In the genomic region with DNA sequence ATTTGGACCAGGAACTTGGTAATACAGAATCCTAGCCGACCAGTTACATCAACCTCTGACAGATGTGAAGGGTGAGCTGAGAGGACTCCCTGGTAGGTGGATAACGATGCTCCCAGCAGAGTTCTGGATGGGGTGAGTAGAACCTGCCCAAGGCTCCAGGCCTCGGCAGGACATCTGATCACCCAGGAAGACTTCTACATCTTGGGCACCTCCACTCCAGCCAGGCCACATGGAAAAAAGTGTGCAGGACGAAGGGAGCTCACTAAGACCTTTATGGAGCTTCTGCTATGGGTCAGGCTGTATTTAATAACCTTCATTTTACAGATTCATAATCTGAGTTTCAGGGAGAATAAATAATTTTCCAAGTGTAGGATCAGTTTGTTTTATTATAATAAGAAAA, we compare ENCODE assay signal across 37 cellular contexts.
"Had no signal": no experiment of that assay in that cellular context is flagged by ENCODE, and none has a peak within 500 bp of the region (broad histone marks: within the 10 kb centered on the region; RNA-seq: fewer than 3 reads in every experiment).

No MANE protein-coding gene starts in this region.

- H3K36me3 ChIP-seq: adrenal gland, ascending aorta, brain microvascular endothelial cell, breast epithelium, cardiac muscle cell had no signal

- ATAC-seq: activated naive CD4-positive, alpha-beta T cell treated with anti-CD3 and anti-CD28 coated beads, Interleukin-2, amount 50 U/mL, for 72 hours; activated naive CD8-positive, alpha-beta T cell treated with anti-CD3 and anti-CD28 coated beads, Interleukin-2, amount 50 U/mL, for 24 hours; activated T-cell treated with anti-CD3 and anti-CD28 coated beads, Interleukin-2, amount 50 U/mL, for 4 hours; activated T-cell treated with anti-CD3 and anti-CD28 coated beads, Interleukin-2, amount 50 U/mL, for 72 hours; activated T-helper 17 cell treated with anti-CD3 and anti-CD28 coated beads, Interleukin-2, amount 50 U/mL, for 72 hours; body of pancreas had no signal

- H3K9me3 Mint-ChIP-seq: activated naive CD4-positive, alpha-beta T cell treated with anti-CD3 and anti-CD28 coated beads for 36 hours; activated naive CD4-positive, alpha-beta T cell treated with anti-CD3 and anti-CD28 coated beads, Interleukin-2, amount 50 U/mL, for 24 hours; activated naive CD8-positive, alpha-beta T cell treated with anti-CD3 and anti-CD28 coated beads for 36 hours; activated naive CD8-positive, alpha-beta T cell treated with anti-CD3 and anti-CD28 coated beads, Interleukin-2, amount 50 U/mL, for 24 hours; activated T-cell treated with anti-CD3 and anti-CD28 coated beads, Interleukin-2, amount 50 U/mL, for 24 hours; activated T-cell treated with anti-CD3 and anti-CD28 coated beads, Interleukin-2, amount 50 U/mL, for 72 hours; activated T-helper 17 cell treated with anti-CD3 and anti-CD28 coated beads, Interleukin-2, amount 50 U/mL, for 72 hours; activated T-helper 2 cell treated with anti-CD3 and anti-CD28 coated beads, Interferon-gamma antibody, Interleukin-2, Interleukin-4, amounts not matched to agents 10 μg/mL and 5 μg/mL and 100 μg/mL, durations not matched to agents 14 hours and 24 hours and 36 hours; brain; central memory CD8-positive, alpha-beta T cell had no signal

- H3K4me3 ChIP-seq: adrenal gland, ascending aorta, body of pancreas, breast epithelium, cardiac muscle cell had no signal

- DNase-seq: activated effector memory CD4-positive, alpha-beta T cell treated with anti-CD3 and anti-CD28 coated beads, Interleukin-2, amount 50 U/mL, for 16 hours; activated effector memory CD4-positive, alpha-beta T cell treated with Interleukin-2 at 50 U/mL for 16 hours; activated gamma-delta T cell; activated gamma-delta T cell treated with Interleukin-2 at 50 U/mL for 16 hours; activated naive CD4-positive, alpha-beta T cell; activated naive CD4-positive, alpha-beta T cell treated with anti-CD3 and anti-CD28 coated beads for 36 hours; activated naive CD4-positive, alpha-beta T cell treated with anti-CD3 and anti-CD28 coated beads, Interleukin-2, amount 10 ng/mL, durations not matched to agents 7 days and 5 days; activated naive CD4-positive, alpha-beta T cell treated with anti-CD3 and anti-CD28 coated beads, Interleukin-2, amount 50 U/mL, for 16 hours; activated naive CD4-positive, alpha-beta T cell treated with Interleukin-2 at 50 U/mL for 16 hours; activated naive CD8-positive, alpha-beta T cell treated with anti-CD3 and anti-CD28 coated beads for 36 hours; activated naive CD8-positive, alpha-beta T cell treated with anti-CD3 and anti-CD28 coated beads, Interleukin-2, amount 10 ng/mL, durations not matched to agents 7 days and 5 days; activated naive CD8-positive, alpha-beta T cell treated with anti-CD3 and anti-CD28 coated beads, Interleukin-2, amount 50 U/mL, for 24 hours; activated T-cell treated with anti-CD3 and anti-CD28 coated beads, Interleukin-2, amount 50 U/mL, for 24 hours; activated T-cell treated with anti-CD3 and anti-CD28 coated beads, Interleukin-2, amount 50 U/mL, for 4 hours; activated T-cell treated with anti-CD3 and anti-CD28 coated beads, Interleukin-2, amount 50 U/mL, for 48 hours; activated T-cell treated with anti-CD3 and anti-CD28 coated beads, Interleukin-2, amount 50 U/mL, for 72 hours; adrenal gland; amniotic stem cell; amygdala; anterior cingulate cortex; aorta; body of pancreas; brain microvascular endothelial cell; caudate nucleus; central memory CD4-positive, alpha-beta T cell; cerebellar nuclear complex had no signal

- H3K27me3 Mint-ChIP-seq: activated naive CD4-positive, alpha-beta T cell treated with anti-CD3 and anti-CD28 coated beads, Interleukin-2, amount 10 ng/mL, durations not matched to agents 7 days and 5 days; activated naive CD4-positive, alpha-beta T cell treated with anti-CD3 and anti-CD28 coated beads, Interleukin-2, amount 50 U/mL, for 24 hours; activated naive CD8-positive, alpha-beta T cell; activated naive CD8-positive, alpha-beta T cell treated with anti-CD3 and anti-CD28 coated beads for 36 hours; activated naive CD8-positive, alpha-beta T cell treated with anti-CD3 and anti-CD28 coated beads, Interleukin-2, amount 10 ng/mL, durations not matched to agents 7 days and 5 days; activated naive CD8-positive, alpha-beta T cell treated with anti-CD3 and anti-CD28 coated beads, Interleukin-2, amount 50 U/mL, for 24 hours; activated T-cell treated with anti-CD3 and anti-CD28 coated beads, Interleukin-2, amount 50 U/mL, for 24 hours; activated T-helper 17 cell treated with anti-CD3 and anti-CD28 coated beads, Interleukin-2, amount 50 U/mL, for 72 hours; central memory CD8-positive, alpha-beta T cell had no signal

- H3K4me3 Mint-ChIP-seq: activated naive CD4-positive, alpha-beta T cell treated with anti-CD3 and anti-CD28 coated beads for 36 hours; activated naive CD4-positive, alpha-beta T cell treated with anti-CD3 and anti-CD28 coated beads, Interleukin-2, amount 10 ng/mL, durations not matched to agents 7 days and 5 days; activated naive CD4-positive, alpha-beta T cell treated with anti-CD3 and anti-CD28 coated beads, Interleukin-2, amount 50 U/mL, for 24 hours; activated naive CD8-positive, alpha-beta T cell; activated naive CD8-positive, alpha-beta T cell treated with anti-CD3 and anti-CD28 coated beads for 36 hours; activated naive CD8-positive, alpha-beta T cell treated with anti-CD3 and anti-CD28 coated beads, Interleukin-2, amount 10 ng/mL, durations not matched to agents 7 days and 5 days; activated naive CD8-positive, alpha-beta T cell treated with anti-CD3 and anti-CD28 coated beads, Interleukin-2, amount 50 U/mL, for 24 hours; activated T-cell treated with anti-CD3 and anti-CD28 coated beads, Interleukin-2, amount 50 U/mL, for 24 hours; activated T-cell treated with anti-CD3 and anti-CD28 coated beads, Interleukin-2, amount 50 U/mL, for 4 hours; activated T-cell treated with anti-CD3 and anti-CD28 coated beads, Interleukin-2, amount 50 U/mL, for 72 hours; activated T-helper 1 cell treated with anti-CD3 and anti-CD28 coated beads, Interleukin-12 subunit alpha, Interleukin-12 subunit beta, Interleukin-2, Interleukin-4 antibody, amounts not matched to agents 30 ng/mL and 10 ng/mL and 1 ng/mL, durations not matched to agents 14 hours and 24 hours and 36 hours; activated T-helper 17 cell treated with anti-CD3 and anti-CD28 coated beads, Interleukin-2, amount 50 U/mL, for 72 hours; brain; central memory CD8-positive, alpha-beta T cell had no signal

- H3K4me1 Mint-ChIP-seq: brain had no signal

- H3K36me3 Mint-ChIP-seq: activated naive CD4-positive, alpha-beta T cell treated with anti-CD3 and anti-CD28 coated beads, Interleukin-2, amount 10 ng/mL, durations not matched to agents 7 days and 5 days; activated naive CD4-positive, alpha-beta T cell treated with anti-CD3 and anti-CD28 coated beads, Interleukin-2, amount 50 U/mL, for 24 hours; activated naive CD8-positive, alpha-beta T cell; activated naive CD8-positive, alpha-beta T cell treated with anti-CD3 and anti-CD28 coated beads for 36 hours; activated naive CD8-positive, alpha-beta T cell treated with anti-CD3 and anti-CD28 coated beads, Interleukin-2, amount 10 ng/mL, durations not matched to agents 7 days and 5 days; brain had no signal

- H3K27me3 ChIP-seq: adrenal gland, ascending aorta, body of pancreas, brain microvascular endothelial cell, breast epithelium, cardiac muscle cell had no signal

- H3K9me3 ChIP-seq: adrenal gland, ascending aorta, body of pancreas, breast epithelium had no signal

- H3K4me1 ChIP-seq: adrenal gland, ascending aorta, body of pancreas, breast epithelium had no signal

- H3K27ac Mint-ChIP-seq: activated naive CD4-positive, alpha-beta T cell treated with anti-CD3 and anti-CD28 coated beads for 36 hours; activated naive CD4-positive, alpha-beta T cell treated with anti-CD3 and anti-CD28 coated beads, Interleukin-2, amount 10 ng/mL, durations not matched to agents 7 days and 5 days; activated naive CD4-positive, alpha-beta T cell treated with anti-CD3 and anti-CD28 coated beads, Interleukin-2, amount 50 U/mL, for 24 hours; activated naive CD4-positive, alpha-beta T cell treated with anti-CD3 and anti-CD28 coated beads, Interleukin-2, amount 50 U/mL, for 72 hours; activated naive CD8-positive, alpha-beta T cell; activated naive CD8-positive, alpha-beta T cell treated with anti-CD3 and anti-CD28 coated beads for 36 hours; activated naive CD8-positive, alpha-beta T cell treated with anti-CD3 and anti-CD28 coated beads, Interleukin-2, amount 10 ng/mL, durations not matched to agents 7 days and 5 days; activated naive CD8-positive, alpha-beta T cell treated with anti-CD3 and anti-CD28 coated beads, Interleukin-2, amount 50 U/mL, for 24 hours; activated T-cell treated with anti-CD3 and anti-CD28 coated beads, Interleukin-2, amount 50 U/mL, for 24 hours; activated T-cell treated with anti-CD3 and anti-CD28 coated beads, Interleukin-2, amount 50 U/mL, for 72 hours; activated T-helper 1 cell treated with anti-CD3 and anti-CD28 coated beads, Interleukin-12 subunit alpha, Interleukin-12 subunit beta, Interleukin-2, Interleukin-4 antibody, amounts not matched to agents 30 ng/mL and 10 ng/mL and 1 ng/mL, durations not matched to agents 14 hours and 24 hours and 36 hours; activated T-helper 17 cell treated with anti-CD3 and anti-CD28 coated beads, Interleukin-2, amount 50 U/mL, for 72 hours; activated T-helper 2 cell treated with anti-CD3 and anti-CD28 coated beads, Interferon-gamma antibody, Interleukin-2, Interleukin-4, amounts not matched to agents 10 μg/mL and 5 μg/mL and 100 μg/mL, durations not matched to agents 14 hours and 24 hours and 36 hours; brain had no signal
